2 cellular contexts compared by ENCODE assay signal in genomic region chr10:84293574-84294016, GRCh38.
TF ChIP-seq lines count a peak whose summit lies in the region.

No MANE protein-coding gene starts in this region.

TF ChIP-seq in SK-N-SH, 30 proteins besides CTCF, POLR2A, EP300 and RAD21 (continued from another document):
- TF ChIP-seq USF2 (IDR thresholded peaks at IDR 0.05; ENCODE audit: borderline replicate concordance, low read depth, low read length) (no peak), ZBTB33 (IDR thresholded peaks at IDR 0.05; ENCODE audit: borderline replicate concordance, low read depth) (no peak), TAF1 (IDR thresholded peaks at IDR 0.05; ENCODE audit: borderline replicate concordance, low read depth, low read length) (no peak)
- TF ChIP-seq, protein P1, sequence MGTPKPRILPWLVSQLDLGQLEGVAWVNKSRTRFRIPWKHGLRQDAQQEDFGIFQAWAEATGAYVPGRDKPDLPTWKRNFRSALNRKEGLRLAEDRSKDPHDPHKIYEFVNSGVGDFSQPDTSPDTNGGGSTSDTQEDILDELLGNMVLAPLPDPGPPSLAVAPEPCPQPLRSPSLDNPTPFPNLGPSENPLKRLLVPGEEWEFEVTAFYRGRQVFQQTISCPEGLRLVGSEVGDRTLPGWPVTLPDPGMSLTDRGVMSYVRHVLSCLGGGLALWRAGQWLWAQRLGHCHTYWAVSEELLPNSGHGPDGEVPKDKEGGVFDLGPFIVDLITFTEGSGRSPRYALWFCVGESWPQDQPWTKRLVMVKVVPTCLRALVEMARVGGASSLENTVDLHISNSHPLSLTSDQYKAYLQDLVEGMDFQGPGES (IDR thresholded peaks at IDR 0.05; ENCODE audit: low read depth, low read length) = no peak

TF ChIP-seq in SK-N-SH treated with all-trans-retinoic acid at 6 μM for 48 hours, 23 proteins besides CTCF, POLR2A, EP300 and RAD21:
- TF ChIP-seq, protein P2, sequence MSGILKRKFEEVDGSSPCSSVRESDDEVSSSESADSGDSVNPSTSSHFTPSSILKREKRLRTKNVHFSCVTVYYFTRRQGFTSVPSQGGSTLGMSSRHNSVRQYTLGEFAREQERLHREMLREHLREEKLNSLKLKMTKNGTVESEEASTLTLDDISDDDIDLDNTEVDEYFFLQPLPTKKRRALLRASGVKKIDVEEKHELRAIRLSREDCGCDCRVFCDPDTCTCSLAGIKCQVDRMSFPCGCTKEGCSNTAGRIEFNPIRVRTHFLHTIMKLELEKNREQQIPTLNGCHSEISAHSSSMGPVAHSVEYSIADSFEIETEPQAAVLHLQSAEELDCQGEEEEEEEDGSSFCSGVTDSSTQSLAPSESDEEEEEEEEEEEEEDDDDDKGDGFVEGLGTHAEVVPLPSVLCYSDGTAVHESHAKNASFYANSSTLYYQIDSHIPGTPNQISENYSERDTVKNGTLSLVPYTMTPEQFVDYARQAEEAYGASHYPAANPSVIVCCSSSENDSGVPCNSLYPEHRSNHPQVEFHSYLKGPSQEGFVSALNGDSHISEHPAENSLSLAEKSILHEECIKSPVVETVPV (CRISPR knock-in tag; IDR thresholded peaks at IDR 0.05) = no peak
- TF ChIP-seq, protein P3, sequence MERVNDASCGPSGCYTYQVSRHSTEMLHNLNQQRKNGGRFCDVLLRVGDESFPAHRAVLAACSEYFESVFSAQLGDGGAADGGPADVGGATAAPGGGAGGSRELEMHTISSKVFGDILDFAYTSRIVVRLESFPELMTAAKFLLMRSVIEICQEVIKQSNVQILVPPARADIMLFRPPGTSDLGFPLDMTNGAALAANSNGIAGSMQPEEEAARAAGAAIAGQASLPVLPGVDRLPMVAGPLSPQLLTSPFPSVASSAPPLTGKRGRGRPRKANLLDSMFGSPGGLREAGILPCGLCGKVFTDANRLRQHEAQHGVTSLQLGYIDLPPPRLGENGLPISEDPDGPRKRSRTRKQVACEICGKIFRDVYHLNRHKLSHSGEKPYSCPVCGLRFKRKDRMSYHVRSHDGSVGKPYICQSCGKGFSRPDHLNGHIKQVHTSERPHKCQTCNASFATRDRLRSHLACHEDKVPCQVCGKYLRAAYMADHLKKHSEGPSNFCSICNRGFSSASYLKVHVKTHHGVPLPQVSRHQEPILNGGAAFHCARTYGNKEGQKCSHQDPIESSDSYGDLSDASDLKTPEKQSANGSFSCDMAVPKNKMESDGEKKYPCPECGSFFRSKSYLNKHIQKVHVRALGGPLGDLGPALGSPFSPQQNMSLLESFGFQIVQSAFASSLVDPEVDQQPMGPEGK (CRISPR knock-in tag; IDR thresholded peaks at IDR 0.05; ENCODE audit: borderline replicate concordance) = no peak
- TF ChIP-seq ZFP30 (CRISPR knock-in tag; IDR thresholded peaks at IDR 0.05) = no peak
- TF ChIP-seq ISL1 (CRISPR knock-in tag; IDR thresholded peaks at IDR 0.05) = no peak
- TF ChIP-seq ARNTL (CRISPR knock-in tag; IDR thresholded peaks at IDR 0.05; ENCODE audit: borderline replicate concordance, low read depth) = no peak
- TF ChIP-seq OSR1 (CRISPR knock-in tag; IDR thresholded peaks at IDR 0.05) = no peak
- no peak for TF ChIP-seq ZNF70 (CRISPR knock-in tag; IDR thresholded peaks at IDR 0.05)
- no peak for TF ChIP-seq ZC3H10 (CRISPR knock-in tag; IDR thresholded peaks at IDR 0.05)
